In genomic region chr18:80097201-80097600, GRCh38 we compare ENCODE assay signal across 8 cellular contexts.
"Had no signal": no experiment of that assay in that cellular context is flagged by ENCODE, and none has a peak within 500 bp of the region (broad histone marks: within the 10 kb centered on the region; RNA-seq: fewer than 3 reads in every experiment).

No MANE protein-coding gene starts in this region.

- H3K9me3 ChIP-seq: HAP-1 had no signal

- H3K4me3 ChIP-seq: GM23338, HAP-1 had no signal

- H3K27ac ChIP-seq: HL-60 had no signal

- H3K4me1 ChIP-seq: HAP-1 had no signal

- ATAC-seq: GM23338, HCT116 had no signal

- H3K36me3 ChIP-seq: HAP-1 had no signal

- H3K9me3 Mint-ChIP-seq: GM23338 had no signal

- DNase-seq: H7, HFFc6, KBM-7 had no signal

- H3K27ac Mint-ChIP-seq: GM23338, HFFc6, IgD-negative memory B cell had no signal
